21 cellular contexts compared by ENCODE assay signal in genomic region chr1:165527673-165528072, GRCh38. TPM values are rescaled to one million over a fixed set of nuclear protein-coding genes. Genes with fewer than 3 reads are reported as not detected.
A peak's percentile ranks its signal among the peaks of the same experiment; 100 is the strongest.
DNase-seq lines count a peak whose midpoint lies in the region; ATAC-seq and TF ChIP-seq lines count a peak whose summit lies in the region.
"Had no signal": no experiment of that assay in that cellular context is flagged by ENCODE, and none has a peak within 500 bp of the region (broad histone marks: within the 10 kb centered on the region; RNA-seq: fewer than 3 reads in every experiment).

No MANE protein-coding gene starts in this region.

- H2AFZ ChIP-seq in GM23338, result 0 out of 2 replicates have a peak overlapping the region, but pooled peaks have one; percentile 60

- no peaks in the 10 kb centered on the region for H3K79me2 ChIP-seq in GM23338 (replicated peaks; ENCODE audit: insufficient read depth)

- 35 to 42% (median 38%) methylated on average over 3 of the region's 3 CpGs for WGBS in heart left ventricle, 4 donors
- 51% methylated on average over 3 of the region's 3 CpGs for WGBS in esophagus muscularis mucosa

- peak in 1 of 5 donors; percentile 19 for DNase-seq in heart left ventricle
- DNase-seq in Right ventricle myocardium inferior (ENCODE audit: missing footprints), result no peak
- DNase-seq in GM23338 (ENCODE audit: low spot score), result no peak
- DNase-seq in esophagus muscularis mucosa (ENCODE audit: extremely low spot score), result peak; percentile 68
- no peak for DNase-seq in mesothelial cell of epicardium (ENCODE audit: low spot score in 2 of 2, unreplicated experiment in 2 of 2)
- DNase-seq in MG63, result no peak
- no peak for DNase-seq in glutamatergic neuron
- DNase-seq: 8988T; ACHN; BE2C; Caco-2; Calu3; CD4-positive, alpha-beta T cell; CD8-positive, alpha-beta T cell; DMS79 treated with DMSO at 0.1 percent for 48 hours; GF-D8 had no signal

- intact Hi-C loops in heart left ventricle (cut with DNase I) (no loop called here), Right ventricle myocardium inferior (cut with DNase I) (loop anchor here (5.0 kb wide), 1 partner anchor 35 kb away; no protein-coding TSS in a partner anchor), esophagus muscularis mucosa (cut with DNase I) (no loop called here)

- H3K9ac ChIP-seq in BLaER1, result no peak overlapping the region
- H3K9ac ChIP-seq: BLaER1 treated with 17β-estradiol and CSF1 and Interleukin-3, amounts not matched to agents 10 nM and 100 nM had no signal

- H3K4me1 Mint-ChIP-seq in GM23338, result peaks cover 20% of the 10 kb centered on the region; the same call in 2 of the 3 replicates
- H3K4me1 Mint-ChIP-seq in mesothelial cell of epicardium, result peaks cover 10% of the 10 kb centered on the region
- peaks cover 6% of the 10 kb centered on the region for H3K4me1 Mint-ChIP-seq in glutamatergic neuron (ENCODE audit: low read depth, unreplicated experiment)

- peaks cover 10% of the 10 kb centered on the region; the same call in 1 of the 2 replicates for H3K9me2 ChIP-seq in GM23338 (ENCODE audit: insufficient read depth)

- peak in 3 of 4 donors; percentile 34 to 46 (median 45) for ATAC-seq in heart left ventricle
- ATAC-seq in Right ventricle myocardium inferior, result no peak
- ATAC-seq in GM23338, result no peak
- ATAC-seq: CD8-positive, alpha-beta T cell had no signal

- H3K36me3 ChIP-seq in heart left ventricle, result no peaks in the 10 kb centered on the region
- no peaks in the 10 kb centered on the region for H3K36me3 ChIP-seq in BLaER1
- H3K36me3 ChIP-seq in GM23338 (ENCODE audit: insufficient read depth), result no peaks in the 10 kb centered on the region
- no peaks in the 10 kb centered on the region for H3K36me3 ChIP-seq in esophagus muscularis mucosa
- H3K36me3 ChIP-seq in MG63, result no peaks in the 10 kb centered on the region
- H3K36me3 ChIP-seq: BE2C; BLaER1 treated with 17β-estradiol and CSF1 and Interleukin-3, amounts not matched to agents 10 nM and 100 nM had no signal

- no peaks in the 10 kb centered on the region for H3F3A ChIP-seq in GM23338 (replicated peaks; ENCODE audit: low read depth)

- H3K27ac Mint-ChIP-seq in GM23338 (no peak overlapping the region), mesothelial cell of epicardium (no peak overlapping the region), glutamatergic neuron (ENCODE audit: unreplicated experiment) (no peak overlapping the region)
- H3K27ac Mint-ChIP-seq: CD4-positive, alpha-beta T cell; CD8-positive, alpha-beta T cell had no signal

- peak overlapping the region in 3 of 12 donors; percentile 22 to 36 (median 34) for H3K4me3 ChIP-seq in heart left ventricle
- no peak overlapping the region for H3K4me3 ChIP-seq in BLaER1
- H3K4me3 ChIP-seq in GM23338, result no peak overlapping the region
- no peak overlapping the region for H3K4me3 ChIP-seq in esophagus muscularis mucosa
- no peak overlapping the region for H3K4me3 ChIP-seq in MG63
- H3K4me3 ChIP-seq: BLaER1 treated with 17β-estradiol and CSF1 and Interleukin-3, amounts not matched to agents 10 nM and 100 nM had no signal

- H3K9me3 Mint-ChIP-seq in GM23338 (no peaks in the 10 kb centered on the region), mesothelial cell of epicardium (peaks cover 6% of the 10 kb centered on the region), glutamatergic neuron (ENCODE audit: unreplicated experiment) (peaks cover 1% of the 10 kb centered on the region)
- H3K9me3 Mint-ChIP-seq: CD4-positive, alpha-beta T cell had no signal

- H3K4me2 ChIP-seq in BLaER1, result peak overlapping the region; percentile 19; the same call in 1 of the 2 replicates
- no peak overlapping the region for H3K4me2 ChIP-seq in GM23338

- no peaks in the 10 kb centered on the region for H3K36me3 Mint-ChIP-seq in GM23338 (ENCODE audit: low read depth)
- no peaks in the 10 kb centered on the region for H3K36me3 Mint-ChIP-seq in mesothelial cell of epicardium
- peaks cover 6% of the 10 kb centered on the region for H3K36me3 Mint-ChIP-seq in glutamatergic neuron (ENCODE audit: unreplicated experiment)
- H3K36me3 Mint-ChIP-seq: CD8-positive, alpha-beta T cell had no signal

- no peak overlapping the region for H3K4me3 Mint-ChIP-seq in GM23338
- no peak overlapping the region for H3K4me3 Mint-ChIP-seq in mesothelial cell of epicardium
- H3K4me3 Mint-ChIP-seq in glutamatergic neuron (ENCODE audit: unreplicated experiment), result no peak overlapping the region
- H3K4me3 Mint-ChIP-seq: CD4-positive, alpha-beta T cell; CD8-positive, alpha-beta T cell had no signal

- H3K4me1 ChIP-seq in heart left ventricle (peaks cover 0 to 29% (median 5%) of the 10 kb centered on the region in 12 donors), BLaER1 (peaks cover 5% of the 10 kb centered on the region; the same call in 1 of the 2 replicates), GM23338 (ENCODE audit: insufficient read depth) (peaks cover 10% of the 10 kb centered on the region; the same call in 1 of the 2 replicates), esophagus muscularis mucosa (peaks cover 0 to 4% (median 0%) of the 10 kb centered on the region in 4 donors)
- H3K4me1 ChIP-seq: BE2C had no signal

- H3K27me3 Mint-ChIP-seq in GM23338 (ENCODE audit: insufficient read depth, low read depth, poor library complexity) (peaks cover 4% of the 10 kb centered on the region), mesothelial cell of epicardium (ENCODE audit: low read depth) (peaks cover 19% of the 10 kb centered on the region), glutamatergic neuron (ENCODE audit: unreplicated experiment) (peaks cover 2% of the 10 kb centered on the region)

- TF ChIP-seq CTCF in heart left ventricle (IDR thresholded peaks at IDR 0.05) (no peak), GM23338 (conservative IDR thresholded peaks at IDR 0.05; ENCODE audit: low read depth in 2 of 2) (no peak), esophagus muscularis mucosa (IDR thresholded peaks at IDR 0.05) (no peak), mesothelial cell of epicardium (IDR thresholded peaks at IDR 0.05; ENCODE audit: unreplicated experiment) (no peak), glutamatergic neuron (IDR thresholded peaks at IDR 0.05; ENCODE audit: partially characterized antibody, unreplicated experiment) (no peak)

- H4K20me1 ChIP-seq in BLaER1 (no peaks in the 10 kb centered on the region), GM23338 (replicated peaks; ENCODE audit: insufficient read depth) (no peaks in the 10 kb centered on the region)
- H4K20me1 ChIP-seq: BLaER1 treated with 17β-estradiol and CSF1 and Interleukin-3, amounts not matched to agents 10 nM and 100 nM had no signal

- H3K9me3 ChIP-seq in heart left ventricle (peaks cover 0 to 3% (median 0%) of the 10 kb centered on the region in 12 donors), BLaER1 (no peaks in the 10 kb centered on the region), esophagus muscularis mucosa (peaks cover 0 to 3% (median under 1%) of the 10 kb centered on the region in 4 donors), MG63 (no peaks in the 10 kb centered on the region)
- H3K9me3 ChIP-seq: BE2C, Caco-2 had no signal

- H3K27ac ChIP-seq in heart left ventricle (peak overlapping the region in 4 of 12 donors; percentile 39 to 63 (median 52)), BLaER1 (no peak overlapping the region), GM23338 (ENCODE audit: low read depth) (no peak overlapping the region), esophagus muscularis mucosa (replicated peaks in 1 of 4) (no peak overlapping the region)
- H3K27ac ChIP-seq: BLaER1 treated with 17β-estradiol and CSF1 and Interleukin-3, amounts not matched to agents 10 nM and 100 nM; C4-2B had no signal

- H3K27me3 ChIP-seq in heart left ventricle, result no peaks in the 10 kb centered on the region
- no peaks in the 10 kb centered on the region for H3K27me3 ChIP-seq in BLaER1
- H3K27me3 ChIP-seq in GM23338 (ENCODE audit: insufficient read depth), result no peaks in the 10 kb centered on the region
- H3K27me3 ChIP-seq in esophagus muscularis mucosa, result peaks cover 0 to 10% (median 0%) of the 10 kb centered on the region in 4 donors
- H3K27me3 ChIP-seq in MG63, result peaks cover 2% of the 10 kb centered on the region; the same call in 1 of the 2 replicates
- H3K27me3 ChIP-seq: BE2C; BLaER1 treated with 17β-estradiol and CSF1 and Interleukin-3, amounts not matched to agents 10 nM and 100 nM had no signal

- no peak for TF ChIP-seq EP300 in esophagus muscularis mucosa (IDR thresholded peaks at IDR 0.05)

- TF ChIP-seq POLR2A in heart left ventricle (IDR thresholded peaks at IDR 0.05) (no peak), esophagus muscularis mucosa (IDR thresholded peaks at IDR 0.05; ENCODE audit: low read depth) (no peak)

TF ChIP-seq in GM23338, 12 proteins besides CTCF, POLR2A, EP300 and RAD21 (continues in another document):
- TF ChIP-seq NANOG (IDR thresholded peaks at IDR 0.05; ENCODE audit: borderline replicate concordance), result no peak

RNA-seq across cellular contexts. Expression of gene LRRC52, which starts 16.1 kb away (rescaled TPM):
- total RNA-seq in heart left ventricle (1 to 10 TPM in 1 of 9 donors, under 1 TPM in 4, not detected in 4; 0.17 to 1.0 (median 0.44) TPM), Right ventricle myocardium inferior (0.30 TPM), esophagus muscularis mucosa (under 1 TPM in 1 of 4 donors, not detected in 3; 0.17 TPM), mesothelial cell of epicardium (not detected in 3 replicates), glutamatergic neuron (ENCODE audit: unreplicated experiment) (not detected)
- polyA plus RNA-seq in heart left ventricle (under 1 TPM; 0.12 to 0.15 TPM), GM23338 (2016; fragmentation: Nextera tagmentation; extraction: Ambion mirVana) (not detected in 2 replicates)
- total RNA-seq in GM23338 (2014; rRNA removed; shearing (Covaris generic)), result not detected in 2 replicates
- not detected in 2 replicates for total RNA-seq in MG63 (2014; rRNA removed; shearing (Covaris generic); ENCODE audit: low replicate concordance)
- total RNA-seq: A673; Caco-2; Calu3; CD4-positive, alpha-beta T cell; CD8-positive, alpha-beta T cell had no signal
- polyA plus RNA-seq: AG04450 had no signal

Comparison
In these comparisons a context has a peak if more than half of its experiments do, and no peak if none do; other contexts are left out.
1. ATAC-seq: peak in heart left ventricle (3 of 4); none in Right ventricle myocardium inferior (single experiment) and GM23338 (single experiment).